In the genomic region with DNA sequence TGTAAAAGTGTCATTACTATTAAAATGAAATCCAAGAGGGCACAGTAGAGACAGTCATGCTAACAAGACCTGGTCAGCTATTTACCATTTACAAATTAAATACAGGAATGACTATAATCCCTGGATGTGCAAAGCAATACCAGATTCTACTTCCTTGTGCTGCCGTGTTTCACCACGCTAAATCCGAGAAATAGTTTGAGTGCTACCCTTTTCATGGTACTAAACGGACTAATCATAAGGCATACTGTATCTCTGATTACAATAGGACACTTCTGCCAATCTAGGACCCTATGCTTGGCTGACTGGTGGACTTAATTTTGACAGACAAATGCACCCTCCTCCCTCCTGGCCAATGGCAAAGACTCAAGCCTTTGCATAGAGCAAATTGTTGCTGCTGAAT, we compare ENCODE assay signal across 27 cellular contexts.
"Had no signal": no experiment of that assay in that cellular context is flagged by ENCODE, and none has a peak within 500 bp of the region (broad histone marks: within the 10 kb centered on the region; RNA-seq: fewer than 3 reads in every experiment).

No MANE protein-coding gene starts in this region.

- ATAC-seq: activated CD4-positive, alpha-beta T cell treated with anti-CD3 and anti-CD28 coated beads for 36 hours; activated naive CD4-positive, alpha-beta T cell treated with anti-CD3 and anti-CD28 coated beads, Interleukin-2, amount 50 U/mL, for 72 hours; activated T-cell treated with anti-CD3 and anti-CD28 coated beads, Interleukin-2, amount 50 U/mL, for 72 hours had no signal

- H3K36me3 Mint-ChIP-seq: activated naive CD4-positive, alpha-beta T cell treated with anti-CD3 and anti-CD28 coated beads, Interleukin-2, amount 10 ng/mL, durations not matched to agents 7 days and 5 days; activated naive CD4-positive, alpha-beta T cell treated with anti-CD3 and anti-CD28 coated beads, Interleukin-2, amount 50 U/mL, for 72 hours; activated naive CD8-positive, alpha-beta T cell treated with anti-CD3 and anti-CD28 coated beads, Interleukin-2, amount 10 ng/mL, durations not matched to agents 7 days and 5 days had no signal

- H3K4me1 ChIP-seq: ascending aorta, breast epithelium, colonic mucosa had no signal

- H3K4me3 Mint-ChIP-seq: activated CD4-positive, alpha-beta memory T cell treated with anti-CD3 and anti-CD28 coated beads, Interleukin-2, amount 10 ng/mL, durations not matched to agents 7 days and 5 days; activated CD4-positive, alpha-beta T cell treated with anti-CD3 and anti-CD28 coated beads for 36 hours; activated CD4-positive, alpha-beta T cell treated with anti-CD3 and anti-CD28 coated beads, Interleukin-2, amount 10 ng/mL, durations not matched to agents 7 days and 5 days; activated naive CD4-positive, alpha-beta T cell treated with anti-CD3 and anti-CD28 coated beads, Interleukin-2, amount 10 ng/mL, durations not matched to agents 7 days and 5 days; activated naive CD8-positive, alpha-beta T cell treated with anti-CD3 and anti-CD28 coated beads, Interleukin-2, amount 10 ng/mL, durations not matched to agents 7 days and 5 days; activated T-cell treated with anti-CD3 and anti-CD28 coated beads, Interleukin-2, amount 50 U/mL, for 24 hours; activated T-cell treated with anti-CD3 and anti-CD28 coated beads, Interleukin-2, amount 50 U/mL, for 72 hours had no signal

- H3K4me1 Mint-ChIP-seq: activated CD4-positive, alpha-beta memory T cell treated with anti-CD3 and anti-CD28 coated beads, Interleukin-2, amount 10 ng/mL, durations not matched to agents 7 days and 5 days; activated CD4-positive, alpha-beta T cell treated with anti-CD3 and anti-CD28 coated beads for 36 hours; activated CD4-positive, alpha-beta T cell treated with anti-CD3 and anti-CD28 coated beads, Interleukin-2, amount 10 ng/mL, durations not matched to agents 7 days and 5 days; activated naive CD4-positive, alpha-beta T cell treated with anti-CD3 and anti-CD28 coated beads, Interleukin-2, amount 10 ng/mL, durations not matched to agents 7 days and 5 days; activated naive CD8-positive, alpha-beta T cell treated with anti-CD3 and anti-CD28 coated beads, Interleukin-2, amount 10 ng/mL, durations not matched to agents 7 days and 5 days had no signal

- H3K27ac Mint-ChIP-seq: activated CD4-positive, alpha-beta memory T cell treated with anti-CD3 and anti-CD28 coated beads, Interleukin-2, amount 10 ng/mL, durations not matched to agents 7 days and 5 days; activated CD4-positive, alpha-beta T cell treated with anti-CD3 and anti-CD28 coated beads for 36 hours; activated CD4-positive, alpha-beta T cell treated with anti-CD3 and anti-CD28 coated beads, Interleukin-2, amount 10 ng/mL, durations not matched to agents 7 days and 5 days; activated naive CD4-positive, alpha-beta T cell treated with anti-CD3 and anti-CD28 coated beads, Interleukin-2, amount 10 ng/mL, durations not matched to agents 7 days and 5 days; activated naive CD4-positive, alpha-beta T cell treated with anti-CD3 and anti-CD28 coated beads, Interleukin-2, amount 50 U/mL, for 72 hours; activated naive CD8-positive, alpha-beta T cell treated with anti-CD3 and anti-CD28 coated beads, Interleukin-2, amount 10 ng/mL, durations not matched to agents 7 days and 5 days; activated T-cell treated with anti-CD3 and anti-CD28 coated beads, Interleukin-2, amount 50 U/mL, for 24 hours; activated T-cell treated with anti-CD3 and anti-CD28 coated beads, Interleukin-2, amount 50 U/mL, for 72 hours had no signal

- DNase-seq: activated CD4-positive, alpha-beta memory T cell treated with anti-CD3 and anti-CD28 coated beads, Interleukin-2, amount 10 ng/mL, durations not matched to agents 7 days and 5 days; activated CD4-positive, alpha-beta T cell treated with anti-CD3 and anti-CD28 coated beads for 36 hours; activated CD4-positive, alpha-beta T cell treated with anti-CD3 and anti-CD28 coated beads, Interleukin-2, amount 10 ng/mL, durations not matched to agents 7 days and 5 days; activated CD4-positive, alpha-beta T cell treated with anti-CD3 and anti-CD28 coated beads, Interleukin-2, amount 50 U/mL, for 4 hours; activated CD4-positive, CD25-positive, alpha-beta regulatory T cell; activated CD4-positive, CD25-positive, alpha-beta regulatory T cell treated with anti-CD3 and anti-CD28 coated beads, Interleukin-2, amount 50 U/mL, for 72 hours; activated CD8-positive, alpha-beta memory T cell treated with anti-CD3 and anti-CD28 coated beads, Interleukin-2, amount 50 U/mL, for 48 hours; activated gamma-delta T cell; activated naive CD4-positive, alpha-beta T cell; activated naive CD4-positive, alpha-beta T cell treated with anti-CD3 and anti-CD28 coated beads, Interleukin-2, amount 10 ng/mL, durations not matched to agents 7 days and 5 days; activated naive CD8-positive, alpha-beta T cell treated with anti-CD3 and anti-CD28 coated beads, Interleukin-2, amount 10 ng/mL, durations not matched to agents 7 days and 5 days; activated T-cell treated with anti-CD3 and anti-CD28 coated beads for 4 hours; activated T-cell treated with anti-CD3 and anti-CD28 coated beads, Interleukin-2, amount 50 U/mL, for 24 hours; activated T-cell treated with anti-CD3 and anti-CD28 coated beads, Interleukin-2, amount 50 U/mL, for 72 hours; central memory CD4-positive, alpha-beta T cell; cerebellar nuclear complex; colonic mucosa; effector CD8-positive, alpha-beta T cell; foreskin fibroblast; head of caudate nucleus; T-helper 2 cell had no signal

- H3K36me3 ChIP-seq: breast epithelium, cardiac muscle cell, colonic mucosa had no signal

- H3K9me3 Mint-ChIP-seq: activated CD4-positive, alpha-beta T cell treated with anti-CD3 and anti-CD28 coated beads, Interleukin-2, amount 10 ng/mL, durations not matched to agents 7 days and 5 days; activated naive CD4-positive, alpha-beta T cell treated with anti-CD3 and anti-CD28 coated beads, Interleukin-2, amount 10 ng/mL, durations not matched to agents 7 days and 5 days; activated naive CD8-positive, alpha-beta T cell treated with anti-CD3 and anti-CD28 coated beads, Interleukin-2, amount 10 ng/mL, durations not matched to agents 7 days and 5 days; activated T-cell treated with anti-CD3 and anti-CD28 coated beads, Interleukin-2, amount 50 U/mL, for 24 hours; brain had no signal

- H3K4me3 ChIP-seq: ascending aorta, breast epithelium, cardiac muscle cell, colonic mucosa had no signal

- H3K9me3 ChIP-seq: ascending aorta, breast epithelium, colonic mucosa had no signal

- H3K27me3 ChIP-seq: ascending aorta, breast epithelium, cardiac muscle cell, colonic mucosa had no signal

- H3K27ac ChIP-seq: ascending aorta, breast epithelium, cardiac muscle cell, colonic mucosa, epithelial cell of prostate had no signal

- H3K27me3 Mint-ChIP-seq: activated CD4-positive, alpha-beta memory T cell treated with anti-CD3 and anti-CD28 coated beads, Interleukin-2, amount 10 ng/mL, durations not matched to agents 7 days and 5 days; activated CD4-positive, alpha-beta T cell treated with anti-CD3 and anti-CD28 coated beads, Interleukin-2, amount 10 ng/mL, durations not matched to agents 7 days and 5 days; activated naive CD4-positive, alpha-beta T cell treated with anti-CD3 and anti-CD28 coated beads, Interleukin-2, amount 10 ng/mL, durations not matched to agents 7 days and 5 days; activated naive CD8-positive, alpha-beta T cell treated with anti-CD3 and anti-CD28 coated beads, Interleukin-2, amount 10 ng/mL, durations not matched to agents 7 days and 5 days; brain had no signal
